Comparison of ENCODE assay signal across 9 cellular contexts in the genomic region with DNA sequence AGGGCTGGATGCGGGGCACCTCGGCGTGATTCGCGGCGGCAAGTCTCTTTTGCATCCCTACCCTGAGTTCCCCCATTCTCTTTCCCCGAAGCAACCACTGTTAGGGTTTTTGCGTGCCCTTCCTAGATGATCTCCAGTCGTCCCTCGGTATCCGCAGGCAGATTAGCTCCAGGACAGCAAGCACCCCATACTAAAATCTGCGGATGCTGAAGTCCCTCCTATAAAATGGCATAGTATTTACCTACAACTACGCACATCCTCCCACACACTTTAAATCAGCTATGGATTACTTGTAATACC. TPM values are rescaled to one million over a fixed set of nuclear protein-coding genes. Genes with fewer than 3 reads are reported as not detected.
DNase-seq lines count a peak whose midpoint lies in the region; ATAC-seq and TF ChIP-seq lines count a peak whose summit lies in the region.
"Had no signal": no experiment of that assay in that cellular context is flagged by ENCODE, and none has a peak within 500 bp of the region (broad histone marks: within the 10 kb centered on the region; RNA-seq: fewer than 3 reads in every experiment).

No MANE protein-coding gene starts in this region.

- TF ChIP-seq CTCF in DOHH2 (IDR thresholded peaks at IDR 0.05; ENCODE audit: low read depth, low read length, poor library complexity, severe bottlenecking) (no peak), breast epithelium (IDR thresholded peaks at IDR 0.05) (no peak)

- peak overlapping the region; percentile 96 for H3K4me2 ChIP-seq in DOHH2 (ENCODE audit: low read length)

- no peaks in the 10 kb centered on the region for H3F3A ChIP-seq in DOHH2 (ENCODE audit: control insufficient read depth, insufficient read depth)

- H3K36me3 ChIP-seq in DOHH2 (ENCODE audit: control insufficient read depth, low read length) (no peaks in the 10 kb centered on the region), breast epithelium (no peaks in the 10 kb centered on the region), mucosa of stomach (ENCODE audit: control insufficient read depth, insufficient read depth, low read length) (no peaks in the 10 kb centered on the region)

- H4K20me1 ChIP-seq in DOHH2 (ENCODE audit: control insufficient read depth, insufficient read depth, low read depth, low read length), result no peaks in the 10 kb centered on the region

- H3K27me3 ChIP-seq in DOHH2 (ENCODE audit: control insufficient read depth, low read length) (no peaks in the 10 kb centered on the region), breast epithelium (no peaks in the 10 kb centered on the region), mucosa of stomach (ENCODE audit: control insufficient read depth, insufficient read depth, low read length) (no peaks in the 10 kb centered on the region)

- no peak for TF ChIP-seq POLR2A in breast epithelium (IDR thresholded peaks at IDR 0.05)

- H3K4me3 ChIP-seq in DOHH2 (ENCODE audit: low read length) (peak overlapping the region; percentile 92), breast epithelium (peak overlapping the region; percentile 48 to 75 (median 75)), mucosa of stomach (ENCODE audit: low read length) (peak overlapping the region; percentile 80)

- ATAC-seq in left lobe of liver (no peak), HG03025 (IDR thresholded peaks at IDR 0.05; ENCODE audit: low FRiP score, unreplicated experiment) (no peak)

- H3K9me3 ChIP-seq in DOHH2 (ENCODE audit: control insufficient read depth, insufficient read depth, low read length) (no peaks in the 10 kb centered on the region), breast epithelium (no peaks in the 10 kb centered on the region), mucosa of stomach (ENCODE audit: control insufficient read depth, low read length) (no peaks in the 10 kb centered on the region)

- peak overlapping the region; percentile 73 for H3K9ac ChIP-seq in mucosa of stomach (ENCODE audit: low read length)

- no peak overlapping the region for H3K27ac ChIP-seq in DOHH2 (ENCODE audit: low read depth, low read length)
- peak overlapping the region; percentile 96 to 98 for H3K27ac ChIP-seq in breast epithelium

- peak; percentile 22 for DNase-seq in HS-5 (ENCODE audit: low read depth)
- DNase-seq in breast epithelium (ENCODE audit: low spot score in 2 of 2), result no peak
- no peak for DNase-seq in left lobe of liver (ENCODE audit: low spot score)
- DNase-seq in NCI-H446 treated with DMSO at 0.1 percent for 48 hours (lab: John Stamatoyannopoulos, UW), result no peak
- no peak for DNase-seq in HK-2 (ENCODE audit: unreplicated experiment)

- no peaks in the 10 kb centered on the region for H3K9me2 ChIP-seq in DOHH2 (replicated peaks; ENCODE audit: control insufficient read depth, low read length)

- H3K4me1 ChIP-seq in DOHH2 (ENCODE audit: control insufficient read depth, low read length), result peaks cover 15% of the 10 kb centered on the region
- H3K4me1 ChIP-seq in breast epithelium, result no peaks in the 10 kb centered on the region
- no peaks in the 10 kb centered on the region for H3K4me1 ChIP-seq in mucosa of stomach (ENCODE audit: control insufficient read depth, insufficient read depth, low read length)

- no peaks in the 10 kb centered on the region for H3K79me2 ChIP-seq in DOHH2 (ENCODE audit: control insufficient read depth, low read length)

- intact Hi-C loops in breast epithelium (cut with DNase I; ENCODE audit: low total_unique reads), result no loop called here

RNA-seq across cellular contexts. Expression of gene CFAP126, which starts 22.8 kb away (rescaled TPM):
- under 1 TPM in 1 of 3 donors, not detected in 2; 0.66 TPM for total RNA-seq in breast epithelium
- not detected for total RNA-seq in left lobe of liver
- total RNA-seq: RPMI7951 had no signal
